In the genomic region with DNA sequence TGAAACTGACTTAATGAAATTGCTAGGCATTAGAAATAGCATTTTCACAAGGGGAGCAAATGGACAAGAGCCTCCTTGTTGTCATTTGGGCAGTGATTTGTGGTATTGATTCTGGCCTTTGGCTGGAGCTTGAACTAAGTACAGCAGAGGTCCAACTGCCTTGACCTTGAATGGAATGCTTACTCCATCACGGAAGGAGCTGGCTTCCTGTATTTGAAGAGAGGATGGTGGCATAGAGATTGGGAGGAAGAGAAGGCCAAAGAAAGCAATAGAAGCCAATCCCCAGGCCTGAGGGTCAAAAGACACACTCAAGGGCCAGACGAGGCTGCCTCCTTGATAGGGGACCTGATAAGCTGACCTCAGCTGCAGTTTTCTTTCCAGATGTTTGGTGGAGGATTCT, we compare ENCODE assay signal across 22 cellular contexts.
A peak's percentile ranks its signal among the peaks of the same experiment; 100 is the strongest.
DNase-seq lines count a peak whose midpoint lies in the region; ATAC-seq, FAIRE-seq and TF ChIP-seq lines count a peak whose summit lies in the region.
"Had no signal": no experiment of that assay in that cellular context is flagged by ENCODE, and none has a peak within 500 bp of the region (broad histone marks: within the 10 kb centered on the region; RNA-seq: fewer than 3 reads in every experiment).

No MANE protein-coding gene starts in this region.

- H3K9me3 ChIP-seq in ascending aorta = no peaks in the 10 kb centered on the region
- H3K9me3 ChIP-seq in aorta (ENCODE audit: control insufficient read depth, low read length) = no peaks in the 10 kb centered on the region
- H3K9me3 ChIP-seq: BLaER1, Caco-2, HAP-1 had no signal

- H3K4me1 ChIP-seq in ascending aorta (peaks cover 4 to 10% of the 10 kb centered on the region in 2 donors), aorta (ENCODE audit: control insufficient read depth in 1 of 2, insufficient read depth in 2 of 2, low read length in 2 of 2) (peaks cover 3 to 13% of the 10 kb centered on the region in 2 donors)
- H3K4me1 ChIP-seq: BLaER1, Caco-2, HAP-1 had no signal

- no peak overlapping the region for H3K27ac Mint-ChIP-seq in activated CD8-positive, alpha-beta T cell treated with anti-CD3 and anti-CD28 coated beads for 36 hours
- H3K27ac Mint-ChIP-seq: B cell; CD4-positive, CD25-positive, alpha-beta regulatory T cell; CD8-positive, alpha-beta T cell; HFFc6 had no signal

- TF ChIP-seq CTCF in ascending aorta (IDR thresholded peaks at IDR 0.05) = no peak
- no peak for TF ChIP-seq CTCF in activated CD8-positive, alpha-beta T cell treated with anti-CD3 and anti-CD28 coated beads for 36 hours (IDR thresholded peaks at IDR 0.05)

- no peaks in the 10 kb centered on the region for H3K9me3 Mint-ChIP-seq in activated CD8-positive, alpha-beta T cell treated with anti-CD3 and anti-CD28 coated beads for 36 hours
- no peaks in the 10 kb centered on the region for H3K9me3 Mint-ChIP-seq in activated T-cell treated with anti-CD3 and anti-CD28 coated beads, Interleukin-2, amount 50 U/mL, for 4 hours
- H3K9me3 Mint-ChIP-seq: CD8-positive, alpha-beta T cell had no signal

- DNase-seq in ascending aorta (ENCODE audit: low spot score in 2 of 2) (no peak), sciatic nerve (ENCODE audit: low spot score) (no peak), aorta (no peak)
- no peak for DNase-seq in activated CD8-positive, alpha-beta T cell treated with anti-CD3 and anti-CD28 coated beads for 36 hours
- DNase-seq in activated T-cell treated with anti-CD3 and anti-CD28 coated beads, Interleukin-2, amount 50 U/mL, for 4 hours = no peak
- DNase-seq: 8988T; Caco-2; CD4-positive, CD25-positive, alpha-beta regulatory T cell; CD8-positive, alpha-beta T cell; DMS153; DND-41; GOT3; HFFc6 had no signal

- intact Hi-C loops in ascending aorta (cut with DNase I) (no loop called here), sciatic nerve (cut with DNase I) (no loop called here), aorta (cut with DNase I) (loop anchor here in 1 of 2 donors (5.0 kb wide), 1 partner anchor 115 kb away; no protein-coding TSS in a partner anchor)
- intact Hi-C loops in activated CD8-positive, alpha-beta T cell treated with anti-CD3 and anti-CD28 coated beads for 36 hours (cut with micrococcal nuclease) = no loop called here

- H3K27ac ChIP-seq in ascending aorta (peak overlapping the region; percentile 58 to 59), aorta (ENCODE audit: low read depth in 1 of 2, low read length in 2 of 2) (peak overlapping the region; percentile 76 to 87)
- H3K27ac ChIP-seq: BLaER1, C4-2B had no signal

- H3K4me3 Mint-ChIP-seq in activated CD8-positive, alpha-beta T cell treated with anti-CD3 and anti-CD28 coated beads for 36 hours = no peak overlapping the region
- H3K4me3 Mint-ChIP-seq in activated T-cell treated with anti-CD3 and anti-CD28 coated beads, Interleukin-2, amount 50 U/mL, for 4 hours = no peak overlapping the region
- H3K4me3 Mint-ChIP-seq: B cell; CD8-positive, alpha-beta T cell; HFFc6 had no signal

- peak; percentile 98 for FAIRE-seq in A204.1 (lab: Jason Lieb, UNC)
- FAIRE-seq: G401.6, GM12892, H54 had no signal

- ATAC-seq in sciatic nerve (peak; percentile 53), aorta (ENCODE audit: low FRiP score) (peak; percentile 29), HG02623 (IDR thresholded peaks at IDR 0.05; ENCODE audit: unreplicated experiment) (no peak)
- no peak for ATAC-seq in activated CD8-positive, alpha-beta T cell treated with anti-CD3 and anti-CD28 coated beads for 36 hours
- no peak for ATAC-seq in activated T-cell treated with anti-CD3 and anti-CD28 coated beads, Interleukin-2, amount 50 U/mL, for 4 hours
- ATAC-seq: CD8-positive, alpha-beta T cell had no signal

- POLR2A ChIA-PET in activated CD8-positive, alpha-beta T cell treated with anti-CD3 and anti-CD28 coated beads for 36 hours (lab: Charles Lee) = no interaction called here

- H3K27me3 ChIP-seq in ascending aorta (no peaks in the 10 kb centered on the region), aorta (ENCODE audit: control insufficient read depth in 1 of 2, insufficient read depth in 2 of 2, low read length in 1 of 2) (no peaks in the 10 kb centered on the region)
- H3K27me3 ChIP-seq: BLaER1 had no signal

- no peaks in the 10 kb centered on the region for H3K36me3 ChIP-seq in ascending aorta
- no peaks in the 10 kb centered on the region for H3K36me3 ChIP-seq in aorta (ENCODE audit: control insufficient read depth in 1 of 2, insufficient read depth in 2 of 2, low read length in 1 of 2)
- H3K36me3 ChIP-seq: BLaER1, HAP-1 had no signal

- H3K27me3 Mint-ChIP-seq in activated CD8-positive, alpha-beta T cell treated with anti-CD3 and anti-CD28 coated beads for 36 hours = no peaks in the 10 kb centered on the region
- no peaks in the 10 kb centered on the region for H3K27me3 Mint-ChIP-seq in activated T-cell treated with anti-CD3 and anti-CD28 coated beads, Interleukin-2, amount 50 U/mL, for 4 hours (ENCODE audit: low read depth)
- H3K27me3 Mint-ChIP-seq: B cell; CD4-positive, CD25-positive, alpha-beta regulatory T cell had no signal

- H3K4me3 ChIP-seq in ascending aorta (no peak overlapping the region), aorta (ENCODE audit: low read length in 2 of 2) (no peak overlapping the region)
- H3K4me3 ChIP-seq: BLaER1, HAP-1 had no signal

- WGBS in aorta, 2 donors = 4 to 7% methylated on average over 2 of the region's 2 CpGs

- no peaks in the 10 kb centered on the region for H3K36me3 Mint-ChIP-seq in activated CD8-positive, alpha-beta T cell treated with anti-CD3 and anti-CD28 coated beads for 36 hours (ENCODE audit: low read depth)
- no peaks in the 10 kb centered on the region for H3K36me3 Mint-ChIP-seq in activated T-cell treated with anti-CD3 and anti-CD28 coated beads, Interleukin-2, amount 50 U/mL, for 4 hours (ENCODE audit: insufficient read depth)
- H3K36me3 Mint-ChIP-seq: CD4-positive, CD25-positive, alpha-beta regulatory T cell; CD8-positive, alpha-beta T cell had no signal

- H3K4me1 Mint-ChIP-seq in activated CD8-positive, alpha-beta T cell treated with anti-CD3 and anti-CD28 coated beads for 36 hours (ENCODE audit: low read depth) = no peaks in the 10 kb centered on the region
- no peaks in the 10 kb centered on the region for H3K4me1 Mint-ChIP-seq in activated T-cell treated with anti-CD3 and anti-CD28 coated beads, Interleukin-2, amount 50 U/mL, for 4 hours (ENCODE audit: low read depth)
- H3K4me1 Mint-ChIP-seq: B cell; CD4-positive, CD25-positive, alpha-beta regulatory T cell had no signal

- CTCF ChIA-PET in activated CD8-positive, alpha-beta T cell treated with anti-CD3 and anti-CD28 coated beads for 36 hours (lab: Charles Lee) = interaction anchor here (1.0 kb wide), 1 partner anchor 205 kb away, joined by 4 read pairs; no protein-coding TSS in a partner anchor

Comparison
In these comparisons a context has a peak if more than half of its experiments do, and no peak if none do; other contexts are left out.
1. ATAC-seq: peak in sciatic nerve (single experiment) and aorta (single experiment); none in HG02623 (single experiment), activated CD8-positive, alpha-beta T cell treated with anti-CD3 and anti-CD28 coated beads for 36 hours (single experiment) and activated T-cell treated with anti-CD3 and anti-CD28 coated beads, Interleukin-2, amount 50 U/mL, for 4 hours (0 of 2).